8 cellular contexts compared by ENCODE assay signal in the genomic region with DNA sequence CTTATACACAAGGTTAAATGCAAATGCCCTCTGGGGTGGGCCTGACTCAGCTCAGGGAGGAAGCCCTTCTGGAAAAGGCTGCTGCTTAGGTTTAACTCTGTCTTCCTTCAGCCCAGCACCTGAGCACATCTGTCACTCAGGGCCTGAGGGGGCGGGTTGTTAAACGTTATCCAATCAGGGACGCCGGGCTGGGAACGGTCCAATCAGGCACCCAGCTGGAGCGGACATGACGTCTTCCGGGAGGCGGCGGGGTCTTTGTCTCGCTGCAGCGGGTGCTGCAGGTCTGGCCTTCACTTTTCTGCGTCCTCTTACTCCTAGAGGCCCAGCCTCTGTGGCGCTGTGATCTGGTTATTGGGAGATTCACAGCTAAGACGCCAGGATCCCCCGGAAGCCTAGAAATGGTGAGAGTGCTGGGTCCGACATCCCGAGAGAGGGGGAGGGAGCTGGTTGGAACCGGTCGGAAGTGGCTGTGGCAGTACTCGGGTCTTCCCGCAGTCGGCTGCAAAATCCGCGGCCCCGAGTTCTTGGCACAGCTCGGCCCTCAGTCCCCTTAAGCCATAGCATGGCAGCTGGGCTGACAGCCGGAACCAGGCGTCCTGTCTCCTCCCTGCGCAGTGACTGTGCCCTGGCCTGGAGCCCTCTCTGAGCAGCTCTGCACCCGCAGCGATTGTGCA. TPM values are rescaled to one million over a fixed set of nuclear protein-coding genes. Genes with fewer than 3 reads are reported as not detected.
DNase-seq lines count a peak whose midpoint lies in the region; ATAC-seq, FAIRE-seq and TF ChIP-seq lines count a peak whose summit lies in the region.

Gene ZNF138 (plus strand): TSS at position 258 of the 674 bp plus-strand sequence. CDS start 141 bp downstream, at position 399.

- H3K4me1 ChIP-seq in kidney (ENCODE audit: control insufficient read depth in 1 of 2, insufficient read depth in 1 of 2, low read depth in 1 of 2, low read length in 2 of 2): peaks cover 0 to 5% of the 10 kb centered on the region in 2 donors

- H3K4me3 Mint-ChIP-seq in chondrocyte (ENCODE audit: unreplicated experiment): peak within 1 kb of the TSS; percentile 99

- intact Hi-C loops in kidney (cut with DNase I): no loop called here

- no peaks in the 10 kb centered on the region for H3K36me3 ChIP-seq in kidney (ENCODE audit: control insufficient read depth in 1 of 2, insufficient read depth in 2 of 2, low read length in 2 of 2)

- DNase-seq in Ammon's horn (ENCODE audit: low spot score): peak; percentile 98
- peak; percentile 75 for DNase-seq in NCI-H460 (ENCODE audit: extremely low read depth, low read depth)
- peak; percentile 89 for DNase-seq in activated CD4-positive, alpha-beta T cell treated with anti-CD3 and anti-CD28 coated beads for 1 hour
- DNase-seq in chondrocyte (ENCODE audit: low spot score): peak; percentile 98
- peak; percentile 98 for DNase-seq in kidney
- DNase-seq in stimulated activated CD4-positive, alpha-beta T cell treated with anti-CD3 and anti-CD28 coated beads, Interleukin-15, amount 100 ng/mL, for 1 hour (ENCODE audit: low read depth in 1 of 2, low spot score in 1 of 2): peak; percentile 81 to 82

- TF ChIP-seq POLR2A in GM19193 (IDR thresholded peaks at IDR 0.05; ENCODE audit: extremely low read depth, insufficient read depth, insufficient read length): peak; percentile 76

- no peaks in the 10 kb centered on the region for H3K9me3 ChIP-seq in kidney (ENCODE audit: control insufficient read depth in 1 of 2, low read length in 2 of 2)

- peak; percentile 100 for ATAC-seq in HG03432 (IDR thresholded peaks at IDR 0.05; ENCODE audit: unreplicated experiment)

- FAIRE-seq in kidney (lab: Jason Lieb, UNC): peak; percentile 76

- H3K27ac ChIP-seq in kidney (ENCODE audit: low read depth in 2 of 2, low read length in 2 of 2): peak within 1 kb of the TSS; percentile 73 to 86

- H3K27ac Mint-ChIP-seq in chondrocyte (ENCODE audit: unreplicated experiment): peak within 1 kb of the TSS; percentile 100

- H3K27me3 Mint-ChIP-seq in chondrocyte (ENCODE audit: low read depth): no peaks in the 10 kb centered on the region

- peak within 1 kb of the TSS; percentile 91 to 94 for H3K9ac ChIP-seq in kidney (ENCODE audit: low read length in 2 of 2)

- H3K36me3 Mint-ChIP-seq in chondrocyte (ENCODE audit: low read depth): peaks cover 8% of the 10 kb centered on the region

- H3K4me3 ChIP-seq in kidney (ENCODE audit: low read length in 2 of 2): peak within 1 kb of the TSS; percentile 97

- peaks cover 22% of the 10 kb centered on the region for H3K4me1 Mint-ChIP-seq in chondrocyte (ENCODE audit: low read depth)

- no peaks in the 10 kb centered on the region for H3K9me3 Mint-ChIP-seq in chondrocyte (ENCODE audit: low read depth)

- TF ChIP-seq CTCF in chondrocyte (IDR thresholded peaks at IDR 0.05) (peak; percentile 30), kidney (IDR thresholded peaks at IDR 0.05; ENCODE audit: borderline replicate concordance, extremely low read depth, insufficient read depth) (no peak)

RNA-seq across cellular contexts. Expression of gene ZNF138, which starts in this region (rescaled TPM):
- total RNA-seq in NCI-H460 (2014; rRNA removed; shearing (Covaris generic)): 3.7 and 6.6 TPM in 2 replicates
- 2.4 and 2.7 TPM in 2 replicates for polyA plus RNA-seq in NCI-H460 (2014; cell fraction: nucleus; rRNA removed)
- total RNA-seq in chondrocyte (2.4 to 6.9 TPM (median 4.3 TPM) in 3 replicates), kidney (9.9 TPM)
- 6.3 TPM for polyA plus RNA-seq in kidney (ENCODE audit: insufficient read depth, low read depth, low replicate concordance)

Comparison
In these comparisons a context has a peak if more than half of its experiments do, and no peak if none do; other contexts are left out.
1. Peak in every context shown above with its lines: DNase-seq, ATAC-seq, H3K4me3 ChIP-seq and H3K27ac ChIP-seq.